8 cellular contexts compared by ENCODE assay signal in the genomic region with DNA sequence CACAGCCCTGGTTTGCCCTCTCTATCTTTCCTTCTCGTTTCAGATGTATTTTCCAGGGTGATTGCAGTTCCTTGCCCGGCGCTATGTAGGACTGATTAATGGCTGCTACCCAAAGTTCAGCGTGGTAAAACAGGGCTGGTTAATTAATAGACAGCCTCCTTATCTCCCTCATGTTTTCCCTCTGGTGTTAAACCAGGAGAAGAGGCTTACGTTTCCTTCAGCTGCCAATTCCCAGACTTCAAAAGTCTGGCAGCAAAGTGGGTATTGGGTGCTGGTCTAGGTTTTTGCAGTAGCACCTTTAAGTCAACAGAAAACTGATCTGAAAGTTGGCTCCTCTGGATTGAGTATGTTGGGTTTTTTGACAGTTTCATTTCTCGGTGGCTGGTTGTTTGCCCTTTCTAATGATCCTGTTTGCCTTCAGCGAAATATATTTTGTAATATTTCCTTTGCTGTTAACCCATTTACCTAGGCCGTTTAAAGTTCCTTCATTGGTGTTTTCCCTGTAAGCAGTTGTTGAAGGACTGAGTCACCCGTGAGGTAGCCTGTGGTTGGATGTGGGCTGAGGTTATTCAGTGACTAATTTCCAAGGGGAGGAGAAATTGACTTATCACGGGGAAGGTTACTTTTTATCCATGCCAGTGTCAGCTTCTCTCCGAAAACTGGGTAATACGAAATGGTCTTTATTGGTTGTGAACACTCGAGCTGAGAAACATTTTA.
DNase-seq lines count a peak whose midpoint lies in the region; ATAC-seq and TF ChIP-seq lines count a peak whose summit lies in the region.

No MANE protein-coding gene starts in this region.

- TF ChIP-seq CTCF in LNCaP clone FGC (IDR thresholded peaks at IDR 0.05; ENCODE audit: control insufficient read depth, extremely low read depth, insufficient read depth) = no peak
- TF ChIP-seq CTCF in suprapubic skin (IDR thresholded peaks at IDR 0.05) = no peak
- no peak for TF ChIP-seq CTCF in CD14-positive monocyte (IDR thresholded peaks at IDR 0.05)

- CTCF ChIA-PET in activated naive CD4-positive, alpha-beta T cell treated with anti-CD3 and anti-CD28 coated beads, Interleukin-2, amount 10 ng/mL, durations not matched to agents 7 days and 5 days (lab: Charles Lee) = no interaction called here

- peaks cover 2% of the 10 kb centered on the region for H3K27me3 Mint-ChIP-seq in activated naive CD4-positive, alpha-beta T cell treated with anti-CD3 and anti-CD28 coated beads, Interleukin-2, amount 10 ng/mL, durations not matched to agents 7 days and 5 days
- peaks cover 0 to 2% (median 0%) of the 10 kb centered on the region in 3 donors for H3K27me3 Mint-ChIP-seq in CD14-positive monocyte (ENCODE audit: low read depth in 3 of 3)

- 39% methylated on average over 13 of the region's 13 CpGs for WGBS in suprapubic skin

- TF ChIP-seq EP300 in suprapubic skin (IDR thresholded peaks at IDR 0.05) = no peak

- ATAC-seq in GM21367 (IDR thresholded peaks at IDR 0.05; ENCODE audit: unreplicated experiment) (peak; percentile 52), left colon (peak; percentile 62)

- H3K27me3 ChIP-seq in suprapubic skin = no peaks in the 10 kb centered on the region

- no peaks in the 10 kb centered on the region for H3K9me3 ChIP-seq in suprapubic skin

- H3K4me1 Mint-ChIP-seq in activated naive CD4-positive, alpha-beta T cell treated with anti-CD3 and anti-CD28 coated beads, Interleukin-2, amount 10 ng/mL, durations not matched to agents 7 days and 5 days = peaks cover 28% of the 10 kb centered on the region
- no peaks in the 10 kb centered on the region for H3K4me1 Mint-ChIP-seq in CD14-positive monocyte

- intact Hi-C loops in left colon (cut with DNase I, micrococcal nuclease) (no loop called here), CD14-positive monocyte (cut with micrococcal nuclease) (no loop called here)

- peaks cover 42% of the 10 kb centered on the region for H3K4me1 ChIP-seq in suprapubic skin

- H3K4me3 Mint-ChIP-seq in activated naive CD4-positive, alpha-beta T cell treated with anti-CD3 and anti-CD28 coated beads, Interleukin-2, amount 10 ng/mL, durations not matched to agents 7 days and 5 days = no peak overlapping the region
- H3K4me3 Mint-ChIP-seq in CD14-positive monocyte = no peak overlapping the region

- H3K36me3 ChIP-seq in suprapubic skin = no peaks in the 10 kb centered on the region

- TF ChIP-seq POLR2A in suprapubic skin (IDR thresholded peaks at IDR 0.05) = no peak

- H3K36me3 Mint-ChIP-seq in activated naive CD4-positive, alpha-beta T cell treated with anti-CD3 and anti-CD28 coated beads, Interleukin-2, amount 10 ng/mL, durations not matched to agents 7 days and 5 days = no peaks in the 10 kb centered on the region
- no peaks in the 10 kb centered on the region for H3K36me3 Mint-ChIP-seq in CD14-positive monocyte

- H3K27ac ChIP-seq in suprapubic skin = peak overlapping the region; percentile 84

- no peaks in the 10 kb centered on the region for H3K9me3 Mint-ChIP-seq in activated naive CD4-positive, alpha-beta T cell treated with anti-CD3 and anti-CD28 coated beads, Interleukin-2, amount 10 ng/mL, durations not matched to agents 7 days and 5 days
- peaks cover 0 to 16% (median 2%) of the 10 kb centered on the region in 7 donors for H3K9me3 Mint-ChIP-seq in CD14-positive monocyte

- DNase-seq in DMS53 (lab: John Stamatoyannopoulos, UW) = peak; percentile 94
- DNase-seq in LNCaP clone FGC (ENCODE audit: low read depth) = peak; percentile 87
- DNase-seq in activated naive CD4-positive, alpha-beta T cell treated with anti-CD3 and anti-CD28 coated beads, Interleukin-2, amount 10 ng/mL, durations not matched to agents 7 days and 5 days = peak; percentile 34
- DNase-seq in left colon = peak; percentile 37 to 67
- DNase-seq in suprapubic skin (ENCODE audit: low spot score in 2 of 2) = no peak
- no peak for DNase-seq in OCI-M2 (lab: John Stamatoyannopoulos, UW; ENCODE audit: unreplicated experiment)
- no peak for DNase-seq in CD14-positive monocyte (ENCODE audit: low spot score)

- peak overlapping the region; percentile 66 for H3K4me3 ChIP-seq in LNCaP clone FGC (ENCODE audit: low read depth, low read length)
- peak overlapping the region; percentile 5 for H3K4me3 ChIP-seq in suprapubic skin

- no peak overlapping the region for H3K27ac Mint-ChIP-seq in activated naive CD4-positive, alpha-beta T cell treated with anti-CD3 and anti-CD28 coated beads, Interleukin-2, amount 10 ng/mL, durations not matched to agents 7 days and 5 days
- no peak overlapping the region for H3K27ac Mint-ChIP-seq in CD14-positive monocyte

Comparison
In these comparisons a context has a peak if more than half of its experiments do, and no peak if none do; other contexts are left out.
1. DNase-seq: peak in DMS53 (single experiment), LNCaP clone FGC (single experiment), activated naive CD4-positive, alpha-beta T cell treated with anti-CD3 and anti-CD28 coated beads, Interleukin-2, amount 10 ng/mL, durations not matched to agents 7 days and 5 days (single experiment) and left colon (2 of 2); none in suprapubic skin (0 of 2), OCI-M2 (single experiment) and CD14-positive monocyte (single experiment).